ENCODE assay signal across 33 cellular contexts in the genomic region with DNA sequence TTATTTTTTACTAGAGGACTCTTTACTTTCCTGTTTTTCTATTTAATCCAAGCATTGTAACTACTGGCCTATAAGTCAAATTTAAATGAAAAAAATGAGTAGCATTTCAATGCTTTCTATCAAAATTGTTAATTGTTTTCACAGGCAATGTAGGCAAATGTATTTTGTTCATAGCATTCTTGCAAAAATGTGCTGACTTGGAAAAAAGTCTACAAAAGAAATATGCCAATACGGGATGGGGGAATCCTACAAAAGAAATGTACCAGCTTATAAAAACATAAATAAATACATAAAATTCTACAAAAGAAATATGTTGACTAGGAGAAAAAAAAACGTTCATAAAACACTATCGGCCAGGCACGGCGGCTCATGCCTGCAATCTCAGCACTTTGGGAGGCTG. TPM values are rescaled to one million over a fixed set of nuclear protein-coding genes. Genes with fewer than 3 reads are reported as not detected.
"Had no signal": no experiment of that assay in that cellular context is flagged by ENCODE, and none has a peak within 500 bp of the region (broad histone marks: within the 10 kb centered on the region; RNA-seq: fewer than 3 reads in every experiment).

No MANE protein-coding gene starts in this region.

- H3K9me3 ChIP-seq: neutrophil, pancreas, psoas muscle, stomach, thoracic aorta, thyroid gland, transverse colon, upper lobe of right lung, uterus had no signal

- H3K27ac ChIP-seq: neutrophil, pancreas, psoas muscle, skin epidermis, stomach, thoracic aorta, thyroid gland, transverse colon, upper lobe of right lung, uterus had no signal

- H3K27me3 ChIP-seq: neutrophil, stomach, thyroid gland, transverse colon, upper lobe of right lung, uterus had no signal

- DNase-seq: naive B cell; naive thymus-derived CD8-positive, alpha-beta T cell; nephron progenitor cell; nucleus accumbens; pancreas; posterior cingulate gyrus; psoas muscle; right cardiac atrium; stimulated activated CD4-positive, alpha-beta T cell treated with anti-CD3 and anti-CD28 coated beads, Interleukin-15, amount 100 ng/mL, for 24 hours; stimulated activated CD4-positive, alpha-beta T cell treated with anti-CD3 and anti-CD28 coated beads, Interleukin-2, amount 100 ng/mL, for 24 hours; stimulated activated CD4-positive, alpha-beta T cell treated with anti-CD3 and anti-CD28 coated beads, Interleukin-2, amount 100 ng/mL, for 48 hours; stimulated activated CD4-positive, alpha-beta T cell treated with anti-CD3 and anti-CD28 coated beads, Interleukin-4, amount 100 ng/mL, for 24 hours; stimulated activated naive B cell treated with anti-CD40 and anti-IgM and Interleukin-4, amounts not matched to agents 10 μg/mL and 1 μg/mL and 100 μg/mL, for 72 hours; stimulated activated naive CD4-positive, alpha-beta T cell treated with Interleukin-2 at 50 U/mL for 16 hours; stomach; thyroid gland; transverse colon; upper lobe of right lung; uterus had no signal

- ATAC-seq: naive thymus-derived CD8-positive, alpha-beta T cell; natural killer cell treated with Interleukin-12 subunit alpha and Interleukin-12 subunit beta and Interleukin-15 and Interleukin-18, amount 100 ng/mL, for 72 hours; pancreas; psoas muscle; right cardiac atrium; sciatic nerve; stimulated activated effector memory CD8-positive, alpha-beta T cell treated with anti-CD3 and anti-CD28 coated beads, Interleukin-12 subunit alpha, Interleukin-12 subunit beta, amount 100 ng/mL, for 72 hours; stimulated activated naive B cell treated with anti-CD40 and anti-IgM and Interleukin-4, amounts not matched to agents 10 μg/mL and 1 μg/mL and 100 μg/mL, for 72 hours; upper lobe of right lung had no signal

- H3K4me3 ChIP-seq: pancreas, psoas muscle, skin epidermis, stomach, thoracic aorta, thyroid gland, transverse colon, upper lobe of right lung, uterus had no signal

- H3K36me3 ChIP-seq: neutrophil, pancreas, thoracic aorta, thyroid gland, transverse colon, upper lobe of right lung, uterus had no signal

- H3K4me1 ChIP-seq: pancreas, psoas muscle, thyroid gland, transverse colon, upper lobe of right lung, uterus had no signal

- FAIRE-seq: pancreas had no signal

RNA-seq across cellular contexts. Expression of a gene that starts 14.9 kb away (rescaled TPM):
- total RNA-seq: naive thymus-derived CD8-positive, alpha-beta T cell; natural killer cell treated with Interleukin-12 subunit alpha and Interleukin-12 subunit beta and Interleukin-15 and Interleukin-18, amount 100 ng/mL, for 72 hours; neural crest cell; omental fat pad; osteocyte; pancreas; progenitor cell of endocrine pancreas; psoas muscle; renal cortical epithelial cell; right cardiac atrium; sciatic nerve; stomach; subcutaneous adipose tissue; temporal lobe; thoracic aorta; thyroid gland; transverse colon; upper lobe of right lung; urinary bladder; uterus had no signal
- polyA plus RNA-seq: naive thymus-derived CD8-positive, alpha-beta T cell; pancreas; right cardiac atrium; stomach; urinary bladder had no signal
